Comparison of ENCODE assay signal across 1 cellular context in genomic region chr6:142323377-142323776, GRCh38.
A peak's percentile ranks its signal among the peaks of the same experiment; 100 is the strongest.
TF ChIP-seq lines count a peak whose summit lies in the region.

No MANE protein-coding gene starts in this region.

TF ChIP-seq in HepG2, 621 proteins besides CTCF, POLR2A, EP300 and RAD21 (continued from another document and continues in another):
- TF ChIP-seq MNT (IDR thresholded peaks at IDR 0.05) (no peak), ISL2 (CRISPR knock-in tag; IDR thresholded peaks at IDR 0.05) (peak; percentile 87), THAP7 (CRISPR knock-in tag; IDR thresholded peaks at IDR 0.05) (no peak), XRCC5 (optimal IDR thresholded peaks at IDR 0.05; ENCODE audit: low read length) (no peak), TARDBP (CRISPR knock-in tag; IDR thresholded peaks at IDR 0.05) (peak; percentile 67), HIVEP1 (CRISPR knock-in tag; IDR thresholded peaks at IDR 0.05) (no peak), ZNF317 (CRISPR knock-in tag; IDR thresholded peaks at IDR 0.05) (no peak), MIER3 (CRISPR knock-in tag; IDR thresholded peaks at IDR 0.05; ENCODE audit: borderline replicate concordance) (peak; percentile 75; the same call in 1 of the 2 replicates), SP4 (CRISPR knock-in tag; IDR thresholded peaks at IDR 0.05) (no peak), KAT7 (CRISPR knock-in tag; IDR thresholded peaks at IDR 0.05; ENCODE audit: borderline replicate concordance) (peak; percentile 72; the same call in 1 of the 2 replicates), E2F2 (CRISPR knock-in tag; IDR thresholded peaks at IDR 0.05; ENCODE audit: borderline replicate concordance) (no peak), HNF1A (IDR thresholded peaks at IDR 0.05; ENCODE audit: low read depth) (no peak), HNF1A (CRISPR knock-in tag; IDR thresholded peaks at IDR 0.05; ENCODE audit: borderline replicate concordance) (peak; percentile 32; the same call in 1 of the 2 replicates), MYC (CRISPR knock-in tag; IDR thresholded peaks at IDR 0.05; ENCODE audit: borderline replicate concordance) (no peak), ZNF367 (CRISPR knock-in tag; IDR thresholded peaks at IDR 0.05; ENCODE audit: borderline replicate concordance) (no peak), ATF7-NPFF (CRISPR knock-in tag; IDR thresholded peaks at IDR 0.05; ENCODE audit: low read depth) (no peak), ZNF724P (CRISPR knock-in tag; IDR thresholded peaks at IDR 0.05; ENCODE audit: borderline replicate concordance) (no peak), ZNF136 (CRISPR knock-in tag; IDR thresholded peaks at IDR 0.05; ENCODE audit: low read depth) (no peak), SYNCRIP (IDR thresholded peaks at IDR 0.05; ENCODE audit: insufficient read depth, low read depth, low read length) (no peak), ZBTB26 (CRISPR knock-in tag; IDR thresholded peaks at IDR 0.05; ENCODE audit: borderline replicate concordance) (no peak), SRSF9 (IDR thresholded peaks at IDR 0.05; ENCODE audit: borderline replicate concordance, insufficient read depth, low read depth, low read length, poor library complexity, severe bottlenecking) (no peak), MXI1 (IDR thresholded peaks at IDR 0.05; ENCODE audit: borderline replicate concordance, low read depth, low read length) (0 out of 3 replicates have a peak, but pooled peaks have one; percentile 23), CENPBD1 (CRISPR knock-in tag; IDR thresholded peaks at IDR 0.05; ENCODE audit: borderline replicate concordance, low read depth) (no peak), ZFP62 (CRISPR knock-in tag; IDR thresholded peaks at IDR 0.05) (no peak), ZNF788 (CRISPR knock-in tag; IDR thresholded peaks at IDR 0.05; ENCODE audit: borderline replicate concordance) (no peak), ZNF512 (CRISPR knock-in tag; IDR thresholded peaks at IDR 0.05) (no peak), SP1 (IDR thresholded peaks at IDR 0.05) (no peak), SP1 (CRISPR knock-in tag; IDR thresholded peaks at IDR 0.05) (no peak), TEAD2 (CRISPR knock-in tag; IDR thresholded peaks at IDR 0.05) (no peak), ZNF383 (CRISPR knock-in tag; IDR thresholded peaks at IDR 0.05; ENCODE audit: borderline replicate concordance) (no peak), RFX3 (CRISPR knock-in tag; IDR thresholded peaks at IDR 0.05) (no peak), PLSCR1 (CRISPR knock-in tag; IDR thresholded peaks at IDR 0.05; ENCODE audit: borderline replicate concordance) (no peak), ZC3H13 (CRISPR knock-in tag; IDR thresholded peaks at IDR 0.05) (no peak), ZNF503 (CRISPR knock-in tag; IDR thresholded peaks at IDR 0.05) (no peak), ARID3A (IDR thresholded peaks at IDR 0.05; ENCODE audit: low read depth, low read length) (peak; percentile 76; the same call in 1 of the 2 replicates), MTA1 (CRISPR knock-in tag; IDR thresholded peaks at IDR 0.05; ENCODE audit: borderline replicate concordance) (no peak), SPEN (CRISPR knock-in tag; IDR thresholded peaks at IDR 0.05; ENCODE audit: low read depth) (no peak), ZNF550 (CRISPR knock-in tag; IDR thresholded peaks at IDR 0.05; ENCODE audit: borderline replicate concordance) (no peak), PAF1 (CRISPR knock-in tag; IDR thresholded peaks at IDR 0.05) (no peak), SNAI1 (CRISPR knock-in tag; IDR thresholded peaks at IDR 0.05; ENCODE audit: borderline replicate concordance) (no peak), ZNF18 (CRISPR knock-in tag; IDR thresholded peaks at IDR 0.05; ENCODE audit: insufficient replicate concordance) (no peak), BRF2 (CRISPR knock-in tag; IDR thresholded peaks at IDR 0.05) (no peak), ADNP (CRISPR knock-in tag; IDR thresholded peaks at IDR 0.05) (no peak), ZIK1 (CRISPR knock-in tag; IDR thresholded peaks at IDR 0.05; ENCODE audit: borderline replicate concordance, low read depth) (no peak), HDAC6 (IDR thresholded peaks at IDR 0.05; ENCODE audit: low read depth, low read length) (no peak), IKZF1 (IDR thresholded peaks at IDR 0.05) (no peak), ZNF850 (CRISPR knock-in tag; conservative IDR thresholded peaks at IDR 0.05) (no peak), TCF12 (IDR thresholded peaks at IDR 0.05) (no peak), TCF12 (CRISPR knock-in tag; IDR thresholded peaks at IDR 0.05) (no peak)
